1 cellular context compared by ENCODE assay signal in the genomic region with DNA sequence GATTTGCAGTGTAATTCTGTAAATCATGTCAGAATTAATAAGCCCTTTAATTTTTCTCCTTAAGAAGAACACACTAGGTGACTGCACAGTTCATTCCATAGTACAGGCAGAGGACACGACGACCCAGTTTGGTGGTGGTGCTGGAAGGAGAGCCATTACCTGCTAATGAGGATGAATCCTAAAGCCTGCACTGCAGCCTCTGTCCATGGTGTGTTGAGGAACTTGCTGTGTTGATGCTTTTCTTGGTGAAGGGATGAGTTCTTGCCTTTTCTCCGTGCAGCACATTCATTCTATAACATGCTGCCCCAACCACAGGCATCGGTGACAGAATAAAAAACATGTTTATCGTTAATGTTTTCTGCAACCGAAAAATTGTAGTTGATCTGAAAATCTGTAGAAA.
TF ChIP-seq lines count a peak whose summit lies in the region.

No MANE protein-coding gene starts in this region.

TF ChIP-seq in GM23338, 12 proteins besides CTCF, POLR2A, EP300 and RAD21:
- TF ChIP-seq REST (IDR thresholded peaks at IDR 0.05; ENCODE audit: unreplicated experiment) = peak; percentile 42
- no peak for TF ChIP-seq ZNF114 (CRISPR knock-in tag; IDR thresholded peaks at IDR 0.05)
- no peak for TF ChIP-seq NANOG (IDR thresholded peaks at IDR 0.05; ENCODE audit: borderline replicate concordance)
